Comparison of ENCODE assay signal across 1 cellular context in genomic region chr2:64128943-64129391, GRCh38.
TF ChIP-seq lines count a peak whose summit lies in the region.

No MANE protein-coding gene starts in this region.

TF ChIP-seq in H1, 55 proteins besides CTCF, POLR2A, EP300 and RAD21:
- TF ChIP-seq KDM4A (IDR thresholded peaks at IDR 0.05; ENCODE audit: low read depth, low read length, severe bottlenecking): no peak
- TF ChIP-seq SIX5 (IDR thresholded peaks at IDR 0.05; ENCODE audit: low read depth, low read length): no peak
- no peak for TF ChIP-seq RXRA (IDR thresholded peaks at IDR 0.05; ENCODE audit: insufficient read depth, low read depth, low read length)
- TF ChIP-seq BACH1 (IDR thresholded peaks at IDR 0.05; ENCODE audit: low read length): no peak
- no peak for TF ChIP-seq SUZ12 (IDR thresholded peaks at IDR 0.05; ENCODE audit: low read length)
- no peak for TF ChIP-seq SP4 (IDR thresholded peaks at IDR 0.05; ENCODE audit: low read length)
- no peak for TF ChIP-seq CHD2 (IDR thresholded peaks at IDR 0.05; ENCODE audit: low read length)
- TF ChIP-seq TCF12 (IDR thresholded peaks at IDR 0.05; ENCODE audit: low read depth, low read length): no peak
- no peak for TF ChIP-seq HDAC2 (IDR thresholded peaks at IDR 0.05; ENCODE audit: borderline replicate concordance in 1 of 2, low read depth in 2 of 2, low read length in 2 of 2)
- TF ChIP-seq POU5F1 (IDR thresholded peaks at IDR 0.05; ENCODE audit: low read depth, low read length): no peak
- TF ChIP-seq BCL11A (IDR thresholded peaks at IDR 0.05; ENCODE audit: low read depth in 2 of 2, low read length in 2 of 2): no peak
- TF ChIP-seq TAF1 (IDR thresholded peaks at IDR 0.05; ENCODE audit: low read depth, low read length): no peak
- no peak for TF ChIP-seq MAFK (IDR thresholded peaks at IDR 0.05; ENCODE audit: low read depth, low read length)
- TF ChIP-seq NRF1 (IDR thresholded peaks at IDR 0.05; ENCODE audit: low read depth, low read length): no peak
- no peak for TF ChIP-seq KDM5A (IDR thresholded peaks at IDR 0.05; ENCODE audit: low read length)
- no peak for TF ChIP-seq RFX5 (IDR thresholded peaks at IDR 0.05; ENCODE audit: borderline replicate concordance, low read depth, low read length)
TF ChIP-seq in H1: peak in this region for 0.
